Comparison of ENCODE assay signal across 8 cellular contexts in the genomic region with DNA sequence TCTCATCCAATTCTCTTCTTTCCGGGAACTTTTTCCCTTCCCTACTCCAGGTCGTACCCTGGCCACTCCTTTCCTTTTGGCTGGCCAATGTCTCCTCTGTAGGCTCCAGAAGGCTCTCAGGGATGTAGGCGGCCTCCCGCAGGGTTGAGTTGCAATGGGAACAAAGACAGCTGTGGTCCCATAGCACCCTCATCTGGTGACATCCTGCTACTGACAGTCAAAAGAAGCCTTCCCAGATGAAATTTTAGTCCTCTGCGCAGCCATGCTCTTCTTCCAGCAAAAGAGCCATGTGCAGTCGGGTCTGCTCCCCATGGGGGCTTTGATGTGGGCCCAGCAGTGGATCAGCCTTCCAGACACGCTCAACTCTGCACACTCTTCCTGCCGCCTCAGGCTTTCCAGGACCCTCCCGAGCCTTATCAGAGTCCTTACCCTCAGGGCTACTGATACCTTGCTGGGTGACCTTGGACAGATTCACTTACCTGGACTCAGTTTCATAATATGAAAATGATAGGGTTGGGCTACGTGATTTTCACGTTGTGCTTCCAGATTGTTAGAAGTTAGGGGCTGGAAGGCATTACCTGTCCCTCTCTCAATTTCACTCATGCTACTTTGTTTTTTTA. TPM values are rescaled to one million over a fixed set of nuclear protein-coding genes. Genes with fewer than 3 reads are reported as not detected.
DNase-seq lines count a peak whose midpoint lies in the region; ATAC-seq, FAIRE-seq and TF ChIP-seq lines count a peak whose summit lies in the region.

No MANE protein-coding gene starts in this region.

- peaks cover 9% of the 10 kb centered on the region for H3K4me1 Mint-ChIP-seq in astrocyte (ENCODE audit: low read depth, unreplicated experiment)

- H3K27ac Mint-ChIP-seq in astrocyte (ENCODE audit: unreplicated experiment): no peak overlapping the region

- no peaks in the 10 kb centered on the region for H3K9me3 Mint-ChIP-seq in astrocyte (ENCODE audit: unreplicated experiment)

- H3K36me3 ChIP-seq in Peyer's patch: peaks cover 0 to 5% (median 0%) of the 10 kb centered on the region in 3 donors
- H3K36me3 ChIP-seq in astrocyte (ENCODE audit: insufficient read depth, low read length): no peaks in the 10 kb centered on the region

- no peak overlapping the region for H3K27ac ChIP-seq in HL-60 (replicated peaks)
- no peak overlapping the region for H3K27ac ChIP-seq in Peyer's patch
- no peak overlapping the region for H3K27ac ChIP-seq in astrocyte (ENCODE audit: low read depth, low read length)

- H3K4me1 ChIP-seq in Peyer's patch: peaks cover 0 to 4% (median 0%) of the 10 kb centered on the region in 4 donors
- no peaks in the 10 kb centered on the region for H3K4me1 ChIP-seq in astrocyte (ENCODE audit: insufficient read depth, low read length)

- FAIRE-seq in astrocyte (lab: Jason Lieb, UNC): peak; percentile 39

- no peaks in the 10 kb centered on the region for H4K20me1 ChIP-seq in astrocyte (ENCODE audit: insufficient read depth, low read length)

- no peaks in the 10 kb centered on the region for H3K9me3 ChIP-seq in Peyer's patch
- H3K9me3 ChIP-seq in astrocyte (ENCODE audit: insufficient read depth, low read depth, low read length): no peaks in the 10 kb centered on the region

- TF ChIP-seq POLR2A in Peyer's patch (IDR thresholded peaks at IDR 0.05): no peak

- no peaks in the 10 kb centered on the region for H3K27me3 ChIP-seq in HL-60 (ENCODE audit: insufficient read depth, poor library complexity, severe bottlenecking)
- H3K27me3 ChIP-seq in Peyer's patch: no peaks in the 10 kb centered on the region
- peaks cover 2% of the 10 kb centered on the region for H3K27me3 ChIP-seq in astrocyte (ENCODE audit: insufficient read depth, low read length)

- no peaks in the 10 kb centered on the region for H3K36me3 Mint-ChIP-seq in astrocyte (ENCODE audit: low read depth, unreplicated experiment)

- H3K4me3 Mint-ChIP-seq in astrocyte (ENCODE audit: unreplicated experiment): no peak overlapping the region

- DNase-seq in D341Med (ENCODE audit: low spot score) (peak; percentile 59), HL-60 (ENCODE audit: low read depth in 1 of 2, low spot score in 1 of 2) (peak in 1 of 2 experiments; percentile 56), Peyer's patch (peak in 2 of 3 donors; percentile 54 to 55), astrocyte (ENCODE audit: low read depth) (no peak), inferior parietal cortex (ENCODE audit: extremely low spot score) (peak; percentile 68)
- DNase-seq in stimulated activated CD8-positive, alpha-beta memory T cell treated with anti-CD3 and anti-CD28 coated beads, Interleukin-4, amount 100 ng/mL, for 48 hours: peak; percentile 56

- H3K79me2 ChIP-seq in astrocyte (ENCODE audit: insufficient read depth, low read length): no peaks in the 10 kb centered on the region

- H3K4me3 ChIP-seq in HL-60 (replicated peaks; ENCODE audit: insufficient read depth, low read length) (no peak overlapping the region), Peyer's patch (no peak overlapping the region), astrocyte (ENCODE audit: insufficient read depth, low read depth, low read length) (no peak overlapping the region)

- H3K4me2 ChIP-seq in astrocyte (ENCODE audit: low read length): no peak overlapping the region

- peak; percentile 57 for TF ChIP-seq CTCF in HL-60 (IDR thresholded peaks at IDR 0.05; ENCODE audit: insufficient read depth, low read length)
- TF ChIP-seq CTCF in Peyer's patch (IDR thresholded peaks at IDR 0.05): peak in 5 of 6 experiments; percentile 26 to 70 (median 56)
- TF ChIP-seq CTCF in astrocyte (IDR thresholded peaks at IDR 0.05; ENCODE audit: insufficient read depth, low read depth, low read length): peak; percentile 80

- H3K27me3 Mint-ChIP-seq in astrocyte (ENCODE audit: low read depth, unreplicated experiment): peaks cover 2% of the 10 kb centered on the region

- no peak overlapping the region for H3K9ac ChIP-seq in astrocyte (ENCODE audit: low read length)

- no peak overlapping the region for H2AFZ ChIP-seq in astrocyte (ENCODE audit: low read depth, low read length)

- no peak for ATAC-seq in GM18519 (IDR thresholded peaks at IDR 0.05; ENCODE audit: low FRiP score, unreplicated experiment)
- ATAC-seq in HG02884 (IDR thresholded peaks at IDR 0.05; ENCODE audit: unreplicated experiment): no peak

RNA-seq across cellular contexts. Expression of a gene that starts 5.5 kb away (rescaled TPM):
- total RNA-seq in Peyer's patch (not detected), astrocyte (not detected in 2 replicates)

RNA-seq across cellular contexts. Expression of a gene that starts 28.0 kb away (rescaled TPM):
- total RNA-seq in Peyer's patch (10 to 100 TPM in 1 of 4 donors, 1 to 10 TPM in 3; 2.3 to 38.0 (median 5.6) TPM), astrocyte (not detected in 2 replicates)

RNA-seq across cellular contexts. Expression of a gene that starts 39.2 kb away (rescaled TPM):
- total RNA-seq in Peyer's patch: 10 to 100 TPM; 31.4 to 82.0 (median 54.9) TPM
- total RNA-seq in astrocyte: 9.9 and 13.8 TPM in 2 replicates
